Comparison of ENCODE assay signal across 8 cellular contexts in the genomic region with DNA sequence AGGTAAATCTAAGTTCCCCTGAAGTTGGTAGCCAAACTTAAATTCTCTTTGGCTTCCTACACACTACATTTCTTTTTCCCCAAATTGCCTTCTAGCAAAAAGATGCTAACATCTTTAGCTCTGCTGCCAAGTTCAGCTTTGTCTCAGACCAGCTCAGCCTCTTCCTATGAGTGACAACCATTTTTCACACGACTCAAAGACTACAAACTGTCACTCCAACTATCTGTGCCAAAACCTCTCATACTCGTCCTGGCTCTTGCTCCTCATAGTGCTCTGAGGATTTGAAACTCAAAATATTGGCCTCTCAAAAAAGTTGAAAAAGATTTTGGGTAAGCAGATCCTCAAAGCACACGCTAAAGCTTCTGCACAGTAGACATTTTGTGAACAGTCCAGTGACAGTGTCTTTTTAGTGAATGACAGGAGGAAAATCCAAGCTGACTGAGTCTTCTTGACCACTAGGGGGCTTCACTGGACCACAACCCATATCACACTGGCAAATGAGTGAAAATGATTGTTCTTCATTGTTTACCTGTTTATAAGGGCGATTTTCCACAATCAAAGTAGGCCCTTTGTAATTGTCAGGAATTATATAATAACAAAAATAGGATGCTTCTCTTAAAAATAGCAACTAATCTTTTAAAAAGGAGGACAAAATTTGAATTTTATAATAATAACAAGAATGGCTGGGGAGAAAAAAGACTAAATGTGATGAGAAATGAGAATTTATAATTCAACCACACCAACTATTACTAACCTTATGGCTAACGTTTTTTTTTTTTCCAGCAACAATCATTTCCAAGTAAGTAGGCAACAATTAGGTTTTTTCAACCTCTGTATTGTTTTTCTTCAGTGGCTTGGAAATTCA.
DNase-seq lines count a peak whose midpoint lies in the region; ATAC-seq, FAIRE-seq and TF ChIP-seq lines count a peak whose summit lies in the region.

No MANE protein-coding gene starts in this region.

- H3K27me3 ChIP-seq in CD4-positive, CD25-positive, alpha-beta regulatory T cell (ENCODE audit: control insufficient read depth, insufficient read depth, low read length): no peaks in the 10 kb centered on the region
- H3K27me3 ChIP-seq in keratinocyte (ENCODE audit: control insufficient read depth, extremely low read depth, insufficient read depth, low read length) (no peaks in the 10 kb centered on the region), testis (no peaks in the 10 kb centered on the region)

- no peaks in the 10 kb centered on the region for H4K20me1 ChIP-seq in keratinocyte (ENCODE audit: control insufficient read depth, extremely low read depth, insufficient read depth, low read length)

- H3K36me3 Mint-ChIP-seq in CD4-positive, CD25-positive, alpha-beta regulatory T cell: peaks cover 53% of the 10 kb centered on the region

- no peak overlapping the region for H3K4me3 ChIP-seq in CD4-positive, CD25-positive, alpha-beta regulatory T cell (ENCODE audit: low read depth, low read length)
- H3K4me3 ChIP-seq in keratinocyte (ENCODE audit: control insufficient read depth in 2 of 3, extremely low read depth in 1 of 3, insufficient read depth in 2 of 3, low read depth in 1 of 3, low read length in 3 of 3) (no peak overlapping the region), testis (no peak overlapping the region)

- peak in 2 of 3 donors; percentile 49 to 57 for DNase-seq in CD4-positive, CD25-positive, alpha-beta regulatory T cell
- DNase-seq in KBM-7 (peak; percentile 65), RCC 7860 (ENCODE audit: low spot score) (peak; percentile 49), T47D (ENCODE audit: low read depth in 1 of 2, low spot score in 1 of 2) (peak; percentile 47 to 62), keratinocyte (ENCODE audit: low read depth, low spot score) (peak; percentile 13), testis (peak; percentile 22)

- in situ Hi-C loops in KBM-7 (cut with MboI; ENCODE audit: low pct_unique_long_range_greater_than_20kb, low sequenced_read_pairs) (no loop called here), T47D (cut with HindIII; ENCODE audit: low pct_unique_long_range_greater_than_20kb, low sequenced_read_pairs) (no loop called here)

- ATAC-seq in CD4-positive, CD25-positive, alpha-beta regulatory T cell (ENCODE audit: low read depth in 2 of 2): peak in 1 of 2 donors; percentile 46
- peak; percentile 71 for ATAC-seq in GM18907 (IDR thresholded peaks at IDR 0.05; ENCODE audit: unreplicated experiment)
- ATAC-seq in HG02610 (IDR thresholded peaks at IDR 0.05; ENCODE audit: unreplicated experiment): no peak

- H3K27ac Mint-ChIP-seq in CD4-positive, CD25-positive, alpha-beta regulatory T cell: peak overlapping the region in 2 of 3 donors; percentile 37 to 52

- intact Hi-C loops in testis (cut with DNase I; ENCODE audit: low total_unique reads): no loop called here

- WGBS in testis, 2 donors: 56 to 60% methylated on average over 5 of the region's 5 CpGs

- H2AFZ ChIP-seq in keratinocyte (ENCODE audit: control insufficient read depth, low read length): peak overlapping the region; percentile 33

- H3K27me3 Mint-ChIP-seq in CD4-positive, CD25-positive, alpha-beta regulatory T cell: no peaks in the 10 kb centered on the region

- H3K4me1 ChIP-seq in CD4-positive, CD25-positive, alpha-beta regulatory T cell (ENCODE audit: control insufficient read depth, insufficient read depth, low read length, poor library complexity, severe bottlenecking): no peaks in the 10 kb centered on the region
- H3K4me1 ChIP-seq in keratinocyte (ENCODE audit: control insufficient read depth, extremely low read depth, insufficient read depth, low read length) (peaks cover 13% of the 10 kb centered on the region), testis (peaks cover 3% of the 10 kb centered on the region)

- TF ChIP-seq POLR2A in testis (IDR thresholded peaks at IDR 0.05): no peak

- no peaks in the 10 kb centered on the region for H3K79me2 ChIP-seq in keratinocyte (ENCODE audit: control insufficient read depth, insufficient read depth, low read length)

- FAIRE-seq in RCC 7860 (lab: Jason Lieb, UNC) (peak; percentile 69), keratinocyte (lab: Jason Lieb, UNC) (peak; percentile 96)

- H3K4me3 Mint-ChIP-seq in CD4-positive, CD25-positive, alpha-beta regulatory T cell: no peak overlapping the region

- dilution Hi-C loops in keratinocyte (cut with MboI; ENCODE audit: extremely low pct_ligation_motif_present, low sequenced_read_pairs): no loop called here

- H3K4me2 ChIP-seq in keratinocyte (ENCODE audit: control insufficient read depth, extremely low read depth, insufficient read depth, low read depth, low read length): no peak overlapping the region

- H3K27ac ChIP-seq in CD4-positive, CD25-positive, alpha-beta regulatory T cell (ENCODE audit: insufficient read depth, low read length, poor library complexity, severe bottlenecking): no peak overlapping the region
- H3K27ac ChIP-seq in keratinocyte (ENCODE audit: control insufficient read depth, insufficient read depth, low read length) (no peak overlapping the region), testis (no peak overlapping the region)

- peaks cover 80% of the 10 kb centered on the region for H3K36me3 ChIP-seq in CD4-positive, CD25-positive, alpha-beta regulatory T cell (ENCODE audit: control insufficient read depth, insufficient read depth, low read length)
- H3K36me3 ChIP-seq in keratinocyte (ENCODE audit: control insufficient read depth in 2 of 2, extremely low read depth in 1 of 2, insufficient read depth in 2 of 2, low read length in 2 of 2) (no peaks in the 10 kb centered on the region), testis (ENCODE audit: low read depth, missing control alignments) (no peaks in the 10 kb centered on the region)

- no peaks in the 10 kb centered on the region for H3K9me3 Mint-ChIP-seq in CD4-positive, CD25-positive, alpha-beta regulatory T cell

- no peaks in the 10 kb centered on the region for H3K9me3 ChIP-seq in CD4-positive, CD25-positive, alpha-beta regulatory T cell (ENCODE audit: control insufficient read depth in 2 of 2, low read length in 2 of 2)
- H3K9me3 ChIP-seq in keratinocyte (ENCODE audit: control insufficient read depth, low read depth, low read length): no peaks in the 10 kb centered on the region
- H3K9me3 ChIP-seq in testis: no peaks in the 10 kb centered on the region

- no peaks in the 10 kb centered on the region for H3K9me1 ChIP-seq in keratinocyte (ENCODE audit: control insufficient read depth, extremely low read depth, insufficient read depth, low read length)

- peaks cover 12 to 23% (median 17%) of the 10 kb centered on the region in 4 donors for H3K4me1 Mint-ChIP-seq in CD4-positive, CD25-positive, alpha-beta regulatory T cell

- TF ChIP-seq CTCF in keratinocyte (optimal IDR thresholded peaks at IDR 0.05 in 1 of 3, IDR thresholded peaks at IDR 0.05 in 1 of 3, conservative IDR thresholded peaks at IDR 0.05 in 1 of 3; ENCODE audit: extremely low read depth in 1 of 3, insufficient read depth in 2 of 3, low read length in 3 of 3) (peak; percentile 77 to 83 (median 80)), testis (IDR thresholded peaks at IDR 0.05) (peak; percentile 63 to 81 (median 72))

- H3K9ac ChIP-seq in keratinocyte (ENCODE audit: control insufficient read depth, extremely low read depth, insufficient read depth, low read length): no peak overlapping the region

Comparison
In these comparisons a context has a peak if more than half of its experiments do, and no peak if none do; other contexts are left out.
1. DNase-seq: peak in every context shown above with its lines; median percentile 65 in KBM-7; 54 in T47D; 53 in CD4-positive, CD25-positive, alpha-beta regulatory T cell; 49 in RCC 7860; 22 in testis; 13 in keratinocyte.